In genomic region chr2:119338826-119339561, GRCh38 we compare ENCODE assay signal across 8 cellular contexts. TPM values are rescaled to one million over a fixed set of nuclear protein-coding genes. Genes with fewer than 3 reads are reported as not detected.
A peak's percentile ranks its signal among the peaks of the same experiment; 100 is the strongest.
DNase-seq lines count a peak whose midpoint lies in the region; ATAC-seq and TF ChIP-seq lines count a peak whose summit lies in the region.

No MANE protein-coding gene starts in this region.

- H3K79me2 ChIP-seq in PC-3 (ENCODE audit: low read length), result no peaks in the 10 kb centered on the region

- H3K9me3 ChIP-seq in colonic mucosa (no peaks in the 10 kb centered on the region), PC-3 (ENCODE audit: low read length) (no peaks in the 10 kb centered on the region)

- H3K9ac ChIP-seq in colonic mucosa (ENCODE audit: low read depth in 2 of 2, low read length in 2 of 2) (no peak overlapping the region), PC-3 (ENCODE audit: low read length) (no peak overlapping the region)

- no peaks in the 10 kb centered on the region for H3K9me2 ChIP-seq in PC-3 (replicated peaks; ENCODE audit: low read length)

- H3K36me3 ChIP-seq in colonic mucosa (no peaks in the 10 kb centered on the region), PC-3 (ENCODE audit: low read depth, low read length) (no peaks in the 10 kb centered on the region)

- no peaks in the 10 kb centered on the region for H4K20me1 ChIP-seq in PC-3 (ENCODE audit: low read length)

- H3F3A ChIP-seq in PC-3 (ENCODE audit: low read length, unreplicated experiment), result no peaks in the 10 kb centered on the region

- H3K4me3 ChIP-seq in colonic mucosa, result no peak overlapping the region
- H3K4me3 ChIP-seq in PC-3 (ENCODE audit: low read length), result no peak overlapping the region

- H2AFZ ChIP-seq in PC-3 (ENCODE audit: low read length), result no peak overlapping the region

- H3K27ac ChIP-seq in colonic mucosa (no peak overlapping the region), RWPE1 (no peak overlapping the region), PC-3 (ENCODE audit: low read length) (no peak overlapping the region)

- no peaks in the 10 kb centered on the region for H3K27me3 ChIP-seq in colonic mucosa
- no peaks in the 10 kb centered on the region for H3K27me3 ChIP-seq in PC-3 (ENCODE audit: low read length)

- TF ChIP-seq CTCF in colonic mucosa (IDR thresholded peaks at IDR 0.05) (no peak), RWPE1 (conservative IDR thresholded peaks at IDR 0.05; ENCODE audit: low read depth) (no peak), PC-3 (conservative IDR thresholded peaks at IDR 0.05; ENCODE audit: low read depth, low read length) (no peak)

- intact Hi-C loops in colonic mucosa (cut with DNase I), result no loop called here
- intact Hi-C loops in PC-3 (cut with micrococcal nuclease), result no loop called here

- H3K4me1 ChIP-seq in colonic mucosa, result no peaks in the 10 kb centered on the region
- H3K4me1 ChIP-seq in PC-3 (ENCODE audit: insufficient read depth, low read length), result no peaks in the 10 kb centered on the region

- DNase-seq in OCI-M1 (lab: John Stamatoyannopoulos, UW), result peak; percentile 86
- DNase-seq in colonic mucosa, result peak; percentile 36
- DNase-seq in ureter (ENCODE audit: low spot score), result peak; percentile 50
- DNase-seq in RWPE1 (ENCODE audit: low spot score), result no peak
- no peak for DNase-seq in NCI-H2196 treated with DMSO at 0.1 percent for 48 hours (lab: John Stamatoyannopoulos, UW; ENCODE audit: unreplicated experiment)
- DNase-seq in PC-3, result no peak

- BruUV-seq in PC-3 (replicated peaks; lab: Mats Ljungman, UMichigan), result no TSS peak

- POLR2A ChIA-PET in RWPE1 (lab: Yijun Ruan, JAX; ENCODE audit: low non-redundant PET) (no interaction called here), PC-3 (lab: Charles Lee; ENCODE audit: unreplicated experiment) (no interaction called here)

- peak; percentile 93 for ATAC-seq in GM18873 (IDR thresholded peaks at IDR 0.05; ENCODE audit: low FRiP score, unreplicated experiment)
- ATAC-seq in HG02852 (IDR thresholded peaks at IDR 0.05; ENCODE audit: unreplicated experiment), result peak; percentile 100
- no peak for ATAC-seq in PC-3

- H3K4me2 ChIP-seq in PC-3 (ENCODE audit: low read length), result no peak overlapping the region

- CTCF ChIA-PET in RWPE1 (lab: Yijun Ruan, JAX), result no interaction called here
- CTCF ChIA-PET in PC-3 (lab: Charles Lee), result no interaction called here

RNA-seq across cellular contexts. Expression of gene C2orf76, which starts 27.6 kb away (rescaled TPM):
- 1 to 10 TPM; 4.7 to 6.6 TPM for total RNA-seq in colonic mucosa
- 14.3 TPM for total RNA-seq in ureter
- 3.1 and 10.2 TPM in 2 replicates for total RNA-seq in PC-3 (2014; rRNA removed)

RNA-seq across cellular contexts. Expression of gene DBI, which starts 27.8 kb away (rescaled TPM):
- total RNA-seq in colonic mucosa, result 100 to 1,000 TPM; 275 to 291 TPM
- total RNA-seq in ureter, result 99.6 TPM
- total RNA-seq in PC-3 (2014; rRNA removed), result 197 and 273 TPM in 2 replicates

Comparison
In these comparisons a context has a peak if more than half of its experiments do, and no peak if none do; other contexts are left out.
1. DNase-seq: peak in OCI-M1 (single experiment), colonic mucosa (single experiment) and ureter (single experiment); none in RWPE1 (single experiment), NCI-H2196 treated with DMSO at 0.1 percent for 48 hours (single experiment) and PC-3 (single experiment).